Comparison of ENCODE assay signal across 1 cellular context in genomic region chr16:4239682-4240175, GRCh38.
TF ChIP-seq lines count a peak whose summit lies in the region.

No MANE protein-coding gene starts in this region.

TF ChIP-seq in endothelial cell of umbilical vein, 7 proteins besides CTCF, POLR2A, EP300 and RAD21:
- TF ChIP-seq GATA2 (IDR thresholded peaks at IDR 0.05; ENCODE audit: insufficient read depth, insufficient read length, low read depth, low read length): no peak
- no peak for TF ChIP-seq MAX (IDR thresholded peaks at IDR 0.05; ENCODE audit: insufficient read depth, insufficient read length)
- TF ChIP-seq FOS (IDR thresholded peaks at IDR 0.05; ENCODE audit: borderline replicate concordance, insufficient read depth, low read length): no peak
- TF ChIP-seq MYC (IDR thresholded peaks at IDR 0.05; ENCODE audit: low read depth, low read length): no peak
- TF ChIP-seq POLR2AphosphoS5 (IDR thresholded peaks at IDR 0.05; ENCODE audit: insufficient read depth, low read depth, low read length): no peak
TF ChIP-seq in endothelial cell of umbilical vein: peak in this region for 0.
